Comparison of ENCODE assay signal across 19 cellular contexts in genomic region chr14:49489341-49489740, GRCh38.
A peak's percentile ranks its signal among the peaks of the same experiment; 100 is the strongest.
DNase-seq lines count a peak whose midpoint lies in the region; ATAC-seq and TF ChIP-seq lines count a peak whose summit lies in the region.
"Had no signal": no experiment of that assay in that cellular context is flagged by ENCODE, and none has a peak within 500 bp of the region (broad histone marks: within the 10 kb centered on the region; RNA-seq: fewer than 3 reads in every experiment).

No MANE protein-coding gene starts in this region.

- peaks cover 31% of the 10 kb centered on the region for H3K4me1 ChIP-seq in Loucy (ENCODE audit: insufficient read depth, low read length, poor library complexity, severe bottlenecking)
- H3K4me1 ChIP-seq: BE2C, BLaER1, Caco-2 had no signal

- H3K27ac Mint-ChIP-seq in T-helper 17 cell (peak overlapping the region; percentile 21), endothelial cell (ENCODE audit: unreplicated experiment) (peak overlapping the region; percentile 52)
- H3K27ac Mint-ChIP-seq in activated CD8-positive, alpha-beta memory T cell treated with anti-CD3 and anti-CD28 coated beads, Interleukin-2, amount 10 ng/mL, durations not matched to agents 7 days and 5 days, result no peak overlapping the region
- H3K27ac Mint-ChIP-seq: CD4-positive, CD25-positive, alpha-beta regulatory T cell; CD8-positive, alpha-beta T cell had no signal

- H3K36me3 ChIP-seq in Loucy (ENCODE audit: insufficient read depth, low read length), result no peaks in the 10 kb centered on the region
- H3K36me3 ChIP-seq: BE2C, BLaER1 had no signal

- H3K27me3 ChIP-seq in Loucy (ENCODE audit: insufficient read depth, low read length, poor library complexity, severe bottlenecking), result no peaks in the 10 kb centered on the region
- H3K27me3 ChIP-seq: BLaER1 had no signal

- no peak overlapping the region for H3K4me2 ChIP-seq in Loucy (ENCODE audit: low read depth, low read length, poor library complexity, severe bottlenecking)
- H3K4me2 ChIP-seq: BLaER1 had no signal

- H3K27me3 Mint-ChIP-seq in T-helper 17 cell, result peaks cover 29% of the 10 kb centered on the region
- H3K27me3 Mint-ChIP-seq in endothelial cell (ENCODE audit: unreplicated experiment), result no peaks in the 10 kb centered on the region
- H3K27me3 Mint-ChIP-seq in activated CD8-positive, alpha-beta memory T cell treated with anti-CD3 and anti-CD28 coated beads, Interleukin-2, amount 10 ng/mL, durations not matched to agents 7 days and 5 days, result peaks cover 21% of the 10 kb centered on the region

- no peaks in the 10 kb centered on the region for H3K79me2 ChIP-seq in Loucy (ENCODE audit: insufficient read depth, low read length)

- CTCF ChIA-PET in activated CD8-positive, alpha-beta memory T cell treated with anti-CD3 and anti-CD28 coated beads, Interleukin-2, amount 10 ng/mL, durations not matched to agents 7 days and 5 days (lab: Charles Lee), result interaction anchor here (1.8 kb wide), 1 partner anchor 8 kb away, joined by 9 read pairs; no protein-coding TSS in a partner anchor

- no peak for DNase-seq in T-helper 17 cell
- DNase-seq in endothelial cell (ENCODE audit: low spot score), result no peak
- DNase-seq in activated CD8-positive, alpha-beta memory T cell treated with anti-CD3 and anti-CD28 coated beads, Interleukin-2, amount 10 ng/mL, durations not matched to agents 7 days and 5 days, result no peak
- DNase-seq in NCI-H524 treated with DMSO at 0.1 percent for 48 hours (lab: John Stamatoyannopoulos, UW), result no peak
- no peak for DNase-seq in GM20000 (ENCODE audit: low spot score)
- DNase-seq: 8988T; ACHN; BE2C; C1 segment of cervical spinal cord; Caco-2; Calu3; CD4-positive, CD25-positive, alpha-beta regulatory T cell; CD8-positive, alpha-beta T cell; DMS79 treated with DMSO at 0.1 percent for 48 hours had no signal

- H3K4me3 Mint-ChIP-seq in T-helper 17 cell, result no peak overlapping the region
- H3K4me3 Mint-ChIP-seq in endothelial cell (ENCODE audit: unreplicated experiment), result no peak overlapping the region
- H3K4me3 Mint-ChIP-seq in activated CD8-positive, alpha-beta memory T cell treated with anti-CD3 and anti-CD28 coated beads, Interleukin-2, amount 10 ng/mL, durations not matched to agents 7 days and 5 days, result no peak overlapping the region
- H3K4me3 Mint-ChIP-seq: CD14-positive monocyte; CD4-positive, CD25-positive, alpha-beta regulatory T cell; CD8-positive, alpha-beta T cell had no signal

- no peak for ATAC-seq in T-helper 17 cell
- ATAC-seq in activated CD8-positive, alpha-beta memory T cell treated with anti-CD3 and anti-CD28 coated beads, Interleukin-2, amount 10 ng/mL, durations not matched to agents 7 days and 5 days, result no peak
- ATAC-seq in HG03095 (IDR thresholded peaks at IDR 0.05; ENCODE audit: unreplicated experiment), result no peak
- ATAC-seq: CD8-positive, alpha-beta T cell; GM12878 had no signal

- no peak overlapping the region for H3K9ac ChIP-seq in Loucy (ENCODE audit: low read depth, low read length, poor library complexity, severe bottlenecking)
- H3K9ac ChIP-seq: BLaER1 had no signal

- H3K36me3 Mint-ChIP-seq in T-helper 17 cell (ENCODE audit: low read depth) (peaks cover 2% of the 10 kb centered on the region), endothelial cell (ENCODE audit: low read depth, unreplicated experiment) (no peaks in the 10 kb centered on the region)
- no peaks in the 10 kb centered on the region for H3K36me3 Mint-ChIP-seq in activated CD8-positive, alpha-beta memory T cell treated with anti-CD3 and anti-CD28 coated beads, Interleukin-2, amount 10 ng/mL, durations not matched to agents 7 days and 5 days
- H3K36me3 Mint-ChIP-seq: CD14-positive monocyte; CD4-positive, CD25-positive, alpha-beta regulatory T cell; CD8-positive, alpha-beta T cell had no signal

- H4K20me1 ChIP-seq in Loucy (ENCODE audit: insufficient read depth, low read length, poor library complexity, severe bottlenecking), result no peaks in the 10 kb centered on the region
- H4K20me1 ChIP-seq: BLaER1 had no signal

- H3K9me2 ChIP-seq in Loucy (replicated peaks; ENCODE audit: low read depth, low read length), result no peaks in the 10 kb centered on the region

- H2AFZ ChIP-seq in Loucy (ENCODE audit: low read length), result 0 out of 2 replicates have a peak overlapping the region, but pooled peaks have one; percentile 22

- H3K9me3 Mint-ChIP-seq in endothelial cell (ENCODE audit: unreplicated experiment), result no peaks in the 10 kb centered on the region
- H3K9me3 Mint-ChIP-seq in activated CD8-positive, alpha-beta memory T cell treated with anti-CD3 and anti-CD28 coated beads, Interleukin-2, amount 10 ng/mL, durations not matched to agents 7 days and 5 days (ENCODE audit: low read depth), result no peaks in the 10 kb centered on the region
- H3K9me3 Mint-ChIP-seq: CD14-positive monocyte; CD4-positive, CD25-positive, alpha-beta regulatory T cell had no signal

- H3K4me3 ChIP-seq in Loucy (ENCODE audit: low read length, poor library complexity, severe bottlenecking), result no peak overlapping the region
- H3K4me3 ChIP-seq: BLaER1, GM12878 had no signal

- H3K9me3 ChIP-seq in Loucy (ENCODE audit: insufficient read depth, low read depth, low read length) (no peaks in the 10 kb centered on the region), T-helper 17 cell (ENCODE audit: control insufficient read depth, low read length, poor library complexity, severe bottlenecking) (no peaks in the 10 kb centered on the region)
- H3K9me3 ChIP-seq: BE2C, BLaER1, Caco-2 had no signal

- H3F3A ChIP-seq in Loucy (ENCODE audit: low read depth), result 0 out of 2 replicates have a peak, but pooled peaks cover under 1% of the 10 kb centered on the region

- TF ChIP-seq CTCF in Loucy (conservative IDR thresholded peaks at IDR 0.05; ENCODE audit: low read length) (no peak), endothelial cell (IDR thresholded peaks at IDR 0.05; ENCODE audit: unreplicated experiment) (no peak), GM20000 (IDR thresholded peaks at IDR 0.05; ENCODE audit: extremely low read depth, missing control alignments) (no peak)

- H3K4me1 Mint-ChIP-seq in T-helper 17 cell (peaks cover 4% of the 10 kb centered on the region), endothelial cell (ENCODE audit: unreplicated experiment) (peaks cover 7% of the 10 kb centered on the region)
- H3K4me1 Mint-ChIP-seq in activated CD8-positive, alpha-beta memory T cell treated with anti-CD3 and anti-CD28 coated beads, Interleukin-2, amount 10 ng/mL, durations not matched to agents 7 days and 5 days, result no peaks in the 10 kb centered on the region
- H3K4me1 Mint-ChIP-seq: CD14-positive monocyte; CD4-positive, CD25-positive, alpha-beta regulatory T cell had no signal
